In the genomic region with DNA sequence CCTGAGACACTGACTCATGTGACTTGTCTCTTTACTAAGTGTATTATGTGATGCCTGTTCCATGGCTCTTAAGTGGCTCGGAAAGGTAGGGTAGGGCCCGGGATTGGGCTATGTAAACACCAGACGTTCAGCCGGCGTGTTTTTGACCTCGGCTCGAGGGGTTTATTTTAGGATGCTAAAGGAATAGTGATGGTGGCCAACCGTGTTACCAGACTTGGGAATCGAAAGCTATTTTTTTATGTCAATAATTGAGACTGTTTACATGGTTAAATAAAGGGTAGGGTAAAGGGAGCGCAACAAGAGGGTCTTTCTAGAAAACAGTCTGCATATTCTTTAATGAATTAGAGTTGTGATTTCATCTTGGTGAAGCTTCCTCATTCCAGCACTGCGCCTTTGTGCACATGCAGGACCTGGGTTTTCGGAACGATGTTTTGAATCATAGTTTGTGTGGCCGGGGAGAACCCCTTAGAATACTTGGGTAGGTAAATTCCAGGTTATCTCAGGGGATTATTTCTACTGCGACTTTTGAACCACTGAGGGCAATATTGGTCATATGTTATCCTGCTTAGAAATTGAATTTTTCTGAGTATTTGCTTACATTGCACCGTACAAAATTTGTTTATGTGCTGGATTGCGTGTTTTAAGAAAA, we compare ENCODE assay signal across 8 cellular contexts. TPM values are rescaled to one million over a fixed set of nuclear protein-coding genes. Genes with fewer than 3 reads are reported as not detected.
A peak's percentile ranks its signal among the peaks of the same experiment; 100 is the strongest.
DNase-seq lines count a peak whose midpoint lies in the region; ATAC-seq, FAIRE-seq and TF ChIP-seq lines count a peak whose summit lies in the region.

No MANE protein-coding gene starts in this region.

- H3K36me3 ChIP-seq in PC-9 (ENCODE audit: low read depth), result no peaks in the 10 kb centered on the region
- H3K36me3 ChIP-seq in right atrium auricular region, result no peaks in the 10 kb centered on the region

- peak overlapping the region; percentile 89 for H2AFZ ChIP-seq in PC-9

- ATAC-seq in Right ventricle myocardium superior (ENCODE audit: poor library complexity), result peak; percentile 2
- ATAC-seq in HG03159 (IDR thresholded peaks at IDR 0.05; ENCODE audit: unreplicated experiment), result peak; percentile 25

- CTCF ChIA-PET in PC-9 (lab: Charles Lee), result no interaction called here

- H3K4me3 ChIP-seq in PC-9, result peak overlapping the region; percentile 85
- peak overlapping the region; percentile 87 to 100 for H3K4me3 ChIP-seq in right atrium auricular region

- H3K27ac ChIP-seq in PC-9 (peak overlapping the region; percentile 68), right atrium auricular region (peak overlapping the region; percentile 98 to 99)

- H3K9me2 ChIP-seq in PC-9 (ENCODE audit: insufficient read depth), result no peaks in the 10 kb centered on the region

- H3K9me3 ChIP-seq in PC-9 (ENCODE audit: insufficient read depth, low read depth) (no peaks in the 10 kb centered on the region), right atrium auricular region (no peaks in the 10 kb centered on the region)

- FAIRE-seq in urothelium cell line (lab: Jason Lieb, UNC), result no peak

- peaks cover 20% of the 10 kb centered on the region for H3K4me1 ChIP-seq in PC-9 (replicated peaks; ENCODE audit: insufficient read depth)
- H3K4me1 ChIP-seq in right atrium auricular region, result peaks cover 0 to 28% of the 10 kb centered on the region in 2 donors

- no peak; the same call in 1 of the 2 replicates for TF ChIP-seq CTCF in PC-9 (conservative IDR thresholded peaks at IDR 0.05)
- no peak for TF ChIP-seq CTCF in right atrium auricular region (IDR thresholded peaks at IDR 0.05)

- POLR2A ChIA-PET in PC-9 (lab: Charles Lee; ENCODE audit: unreplicated experiment), result interaction anchor here (0.5 to 0.7 kb wide), 4 partner anchors 112 to 631 kb away, joined by 3 to 4 read pairs (median 4); no protein-coding TSS in a partner anchor

- intact Hi-C loops in Right ventricle myocardium superior (cut with DNase I), result loop anchor here (5.0 kb wide), 1 partner anchor 173 kb away; the partner anchor contains the start of gene ZNF639
- intact Hi-C loops in cardiac septum (cut with DNase I), result loop anchor here (2.0 to 5.0 kb wide), 4 partner anchors 33 to 413 kb away; partner anchors contain the start of gene ACTL6A
- intact Hi-C loops in PC-9 (cut with micrococcal nuclease; ENCODE audit: unreplicated experiment), result loop anchor here (1.0 to 5.0 kb wide), 3 partner anchors 111 to 1337 kb away; partner anchors contain the start of gene MFN1

- peaks cover 15% of the 10 kb centered on the region for H3F3A ChIP-seq in PC-9 (ENCODE audit: insufficient read depth, low read depth)

- peaks cover 5% of the 10 kb centered on the region; the same call in 1 of the 2 replicates for H4K20me1 ChIP-seq in PC-9 (ENCODE audit: insufficient read depth)

- DNase-seq in Right ventricle myocardium superior (peak; percentile 34), cardiac septum (ENCODE audit: low spot score) (no peak), PC-9 (peak; percentile 17 to 56), right atrium auricular region (ENCODE audit: low spot score) (no peak), renal cortical epithelial cell (ENCODE audit: low read depth) (peak; percentile 48), urothelium cell line (ENCODE audit: low spot score) (no peak)
- DNase-seq in activated naive CD4-positive, alpha-beta T cell treated with anti-CD3 and anti-CD28 coated beads, Interleukin-2, amount 50 U/mL, for 16 hours, result peak; percentile 52

- H3K4me2 ChIP-seq in PC-9, result peak overlapping the region; percentile 87

- H3K27me3 ChIP-seq in PC-9 (ENCODE audit: insufficient read depth, low read depth) (no peaks in the 10 kb centered on the region), right atrium auricular region (no peaks in the 10 kb centered on the region)

- no TSS peak for BruUV-seq in PC-9 (replicated peaks; lab: Mats Ljungman, UMichigan)

- peaks cover 58% of the 10 kb centered on the region for H3K79me2 ChIP-seq in PC-9 (ENCODE audit: low read depth)

RNA-seq across cellular contexts. Expression of gene PIK3CA, which starts 1.2 kb away (rescaled TPM):
- total RNA-seq in Right ventricle myocardium superior (18.1 TPM), cardiac septum (28.8 TPM), PC-9 (2021) (33.9 and 39.9 TPM in 2 replicates), right atrium auricular region (10 to 100 TPM; 15.5 to 17.2 TPM), renal cortical epithelial cell (31.3 and 40.1 TPM in 2 replicates)

Comparison
In these comparisons a context has a peak if more than half of its experiments do, and no peak if none do; other contexts are left out.
1. DNase-seq: peak in Right ventricle myocardium superior (single experiment), PC-9 (2 of 2), activated naive CD4-positive, alpha-beta T cell treated with anti-CD3 and anti-CD28 coated beads, Interleukin-2, amount 50 U/mL, for 16 hours (single experiment) and renal cortical epithelial cell (single experiment); none in cardiac septum (single experiment), right atrium auricular region (single experiment) and urothelium cell line (single experiment).